ENCODE assay signal across 37 cellular contexts in genomic region chr5:127551410-127552041, GRCh38.
"Had no signal": no experiment of that assay in that cellular context is flagged by ENCODE, and none has a peak within 500 bp of the region (broad histone marks: within the 10 kb centered on the region; RNA-seq: fewer than 3 reads in every experiment).

No MANE protein-coding gene starts in this region.

- H3K9me3 Mint-ChIP-seq: activated B cell treated with CpG ODN at 0.5 μM for 24 hours; activated CD4-positive, alpha-beta memory T cell treated with anti-CD3 and anti-CD28 coated beads for 36 hours; activated CD4-positive, alpha-beta T cell treated with anti-CD3 and anti-CD28 coated beads, Interleukin-2, amount 10 ng/mL, durations not matched to agents 24 days and 14 days; activated CD8-positive, alpha-beta T cell treated with anti-CD3 and anti-CD28 coated beads for 36 hours; activated naive CD4-positive, alpha-beta T cell treated with anti-CD3 and anti-CD28 coated beads for 36 hours; activated naive CD4-positive, alpha-beta T cell treated with anti-CD3 and anti-CD28 coated beads, Interleukin-2, amount 50 U/mL, for 72 hours; activated naive CD8-positive, alpha-beta T cell treated with anti-CD3 and anti-CD28 coated beads for 36 hours; activated T-cell treated with anti-CD3 and anti-CD28 coated beads, Interleukin-2, amount 50 U/mL, for 4 hours; activated T-cell treated with anti-CD3 and anti-CD28 coated beads, Interleukin-2, amount 50 U/mL, for 72 hours; activated T-helper 1 cell treated with anti-CD3 and anti-CD28 coated beads, Interleukin-12 subunit alpha, Interleukin-12 subunit beta, Interleukin-2, Interleukin-4 antibody, amounts not matched to agents 30 ng/mL and 10 ng/mL and 1 ng/mL, durations not matched to agents 14 hours and 24 hours and 36 hours; activated T-helper 17 cell treated with anti-CD3 and anti-CD28 coated beads, Interleukin-2, amount 50 U/mL, for 72 hours; central memory CD8-positive, alpha-beta T cell; T-helper 1 cell treated with Interleukin-12 subunit alpha and Interleukin-12 subunit beta and Interleukin-4 antibody, amounts not matched to agents 30 μg/mL and 1 μg/mL, for 36 hours; T-helper 2 cell treated with Interferon-gamma antibody and Interleukin-4, amounts not matched to agents 5 μg/mL and 100 μg/mL, for 36 hours had no signal

- H3K4me1 Mint-ChIP-seq: activated B cell treated with CpG ODN at 0.5 μM for 24 hours; activated CD4-positive, alpha-beta T cell treated with anti-CD3 and anti-CD28 coated beads, Interleukin-2, amount 10 ng/mL, durations not matched to agents 24 days and 14 days; activated T-helper 17 cell treated with anti-CD3 and anti-CD28 coated beads, Interleukin-2, amount 50 U/mL, for 72 hours had no signal

- H3K4me3 ChIP-seq: adrenal gland, body of pancreas, breast epithelium had no signal

- H3K27ac Mint-ChIP-seq: activated B cell treated with CpG ODN at 0.5 μM for 24 hours; activated CD4-positive, alpha-beta memory T cell treated with anti-CD3 and anti-CD28 coated beads for 36 hours; activated CD4-positive, alpha-beta T cell treated with anti-CD3 and anti-CD28 coated beads, Interleukin-2, amount 10 ng/mL, durations not matched to agents 24 days and 14 days; activated CD8-positive, alpha-beta T cell treated with anti-CD3 and anti-CD28 coated beads for 36 hours; activated naive CD4-positive, alpha-beta T cell treated with anti-CD3 and anti-CD28 coated beads for 36 hours; activated naive CD4-positive, alpha-beta T cell treated with anti-CD3 and anti-CD28 coated beads, Interleukin-2, amount 50 U/mL, for 72 hours; activated naive CD8-positive, alpha-beta T cell treated with anti-CD3 and anti-CD28 coated beads for 36 hours; activated T-cell treated with anti-CD3 and anti-CD28 coated beads, Interleukin-2, amount 50 U/mL, for 72 hours; activated T-helper 1 cell treated with anti-CD3 and anti-CD28 coated beads, Interleukin-12 subunit alpha, Interleukin-12 subunit beta, Interleukin-2, Interleukin-4 antibody, amounts not matched to agents 30 ng/mL and 10 ng/mL and 1 ng/mL, durations not matched to agents 14 hours and 24 hours and 36 hours; activated T-helper 17 cell treated with anti-CD3 and anti-CD28 coated beads, Interleukin-2, amount 50 U/mL, for 72 hours; T-helper 1 cell treated with Interleukin-12 subunit alpha and Interleukin-12 subunit beta and Interleukin-4 antibody, amounts not matched to agents 30 μg/mL and 1 μg/mL, for 36 hours; T-helper 2 cell treated with Interferon-gamma antibody and Interleukin-4, amounts not matched to agents 5 μg/mL and 100 μg/mL, for 36 hours had no signal

- H3K27ac ChIP-seq: adrenal gland, body of pancreas, brain microvascular endothelial cell, breast epithelium, VCaP had no signal

- H3K9me3 ChIP-seq: adrenal gland, body of pancreas, breast epithelium had no signal

- H3K27me3 Mint-ChIP-seq: activated B cell treated with CpG ODN at 0.5 μM for 24 hours; activated CD4-positive, alpha-beta memory T cell treated with anti-CD3 and anti-CD28 coated beads for 36 hours; activated CD4-positive, alpha-beta T cell treated with anti-CD3 and anti-CD28 coated beads, Interleukin-2, amount 10 ng/mL, durations not matched to agents 24 days and 14 days; activated CD8-positive, alpha-beta T cell treated with anti-CD3 and anti-CD28 coated beads for 36 hours; activated naive CD8-positive, alpha-beta T cell treated with anti-CD3 and anti-CD28 coated beads for 36 hours; activated T-helper 17 cell treated with anti-CD3 and anti-CD28 coated beads, Interleukin-2, amount 50 U/mL, for 72 hours; central memory CD8-positive, alpha-beta T cell had no signal

- ATAC-seq: activated CD8-positive, alpha-beta T cell treated with anti-CD3 and anti-CD28 coated beads for 36 hours; activated naive CD4-positive, alpha-beta T cell treated with anti-CD3 and anti-CD28 coated beads, Interleukin-2, amount 50 U/mL, for 72 hours; activated T-cell treated with anti-CD3 and anti-CD28 coated beads, Interleukin-2, amount 50 U/mL, for 4 hours; activated T-cell treated with anti-CD3 and anti-CD28 coated beads, Interleukin-2, amount 50 U/mL, for 72 hours; activated T-helper 17 cell treated with anti-CD3 and anti-CD28 coated beads, Interleukin-2, amount 50 U/mL, for 72 hours; body of pancreas had no signal

- H3K27me3 ChIP-seq: adrenal gland, body of pancreas, brain microvascular endothelial cell, breast epithelium had no signal

- H3K4me3 Mint-ChIP-seq: activated B cell treated with CpG ODN at 0.5 μM for 24 hours; activated CD4-positive, alpha-beta memory T cell treated with anti-CD3 and anti-CD28 coated beads for 36 hours; activated CD4-positive, alpha-beta T cell treated with anti-CD3 and anti-CD28 coated beads, Interleukin-2, amount 10 ng/mL, durations not matched to agents 24 days and 14 days; activated CD8-positive, alpha-beta T cell treated with anti-CD3 and anti-CD28 coated beads for 36 hours; activated naive CD4-positive, alpha-beta T cell treated with anti-CD3 and anti-CD28 coated beads for 36 hours; activated naive CD8-positive, alpha-beta T cell treated with anti-CD3 and anti-CD28 coated beads for 36 hours; activated T-cell treated with anti-CD3 and anti-CD28 coated beads, Interleukin-2, amount 50 U/mL, for 4 hours; activated T-cell treated with anti-CD3 and anti-CD28 coated beads, Interleukin-2, amount 50 U/mL, for 72 hours; activated T-helper 1 cell treated with anti-CD3 and anti-CD28 coated beads, Interleukin-12 subunit alpha, Interleukin-12 subunit beta, Interleukin-2, Interleukin-4 antibody, amounts not matched to agents 30 ng/mL and 10 ng/mL and 1 ng/mL, durations not matched to agents 14 hours and 24 hours and 36 hours; activated T-helper 17 cell treated with anti-CD3 and anti-CD28 coated beads, Interleukin-2, amount 50 U/mL, for 72 hours; central memory CD8-positive, alpha-beta T cell; T-helper 1 cell treated with Interleukin-12 subunit alpha and Interleukin-12 subunit beta and Interleukin-4 antibody, amounts not matched to agents 30 μg/mL and 1 μg/mL, for 36 hours; T-helper 2 cell treated with Interferon-gamma antibody and Interleukin-4, amounts not matched to agents 5 μg/mL and 100 μg/mL, for 36 hours had no signal

- H3K4me1 ChIP-seq: adrenal gland, breast epithelium had no signal

- DNase-seq: activated B cell treated with CpG ODN at 0.5 μM for 24 hours; activated CD4-positive, alpha-beta memory T cell treated with anti-CD3 and anti-CD28 coated beads for 36 hours; activated CD4-positive, alpha-beta T cell treated with anti-CD3 and anti-CD28 coated beads for 4 hours; activated CD4-positive, alpha-beta T cell treated with anti-CD3 and anti-CD28 coated beads, Interleukin-2, amount 10 ng/mL, durations not matched to agents 24 days and 14 days; activated CD4-positive, alpha-beta T cell treated with anti-CD3 and anti-CD28 coated beads, Interleukin-2, amount 50 U/mL, for 1 hour; activated CD4-positive, alpha-beta T cell treated with anti-CD3 and anti-CD28 coated beads, Interleukin-2, amount 50 U/mL, for 4 hours; activated CD4-positive, CD25-positive, alpha-beta regulatory T cell treated with anti-CD3 and anti-CD28 coated beads, Interleukin-2, amount 50 U/mL, for 72 hours; activated CD8-positive, alpha-beta memory T cell treated with anti-CD3 and anti-CD28 coated beads, Interleukin-2, amount 50 U/mL, for 4 hours; activated CD8-positive, alpha-beta T cell treated with anti-CD3 and anti-CD28 coated beads for 36 hours; activated effector memory CD4-positive, alpha-beta T cell treated with anti-CD3 and anti-CD28 coated beads, Interleukin-2, amount 50 U/mL, for 16 hours; activated gamma-delta T cell treated with Interleukin-2 at 50 U/mL for 16 hours; activated naive CD4-positive, alpha-beta T cell; activated naive CD4-positive, alpha-beta T cell treated with anti-CD3 and anti-CD28 coated beads for 36 hours; activated naive CD4-positive, alpha-beta T cell treated with anti-CD3 and anti-CD28 coated beads, Interleukin-2, amount 50 U/mL, for 16 hours; activated naive CD8-positive, alpha-beta T cell treated with anti-CD3 and anti-CD28 coated beads for 36 hours; activated T-cell treated with anti-CD3 and anti-CD28 coated beads for 4 hours; activated T-cell treated with anti-CD3 and anti-CD28 coated beads, Interleukin-2, amount 50 U/mL, for 1 hour; activated T-cell treated with anti-CD3 and anti-CD28 coated beads, Interleukin-2, amount 50 U/mL, for 4 hours; activated T-cell treated with anti-CD3 and anti-CD28 coated beads, Interleukin-2, amount 50 U/mL, for 72 hours; adrenal gland; amniotic stem cell; aorta; body of pancreas; brain microvascular endothelial cell; caudate nucleus; cerebellar nuclear complex; T-helper 1 cell; T-helper 2 cell; T-helper 9 cell had no signal

- H3K36me3 ChIP-seq: breast epithelium had no signal
